ENCODE assay signal across 16 cellular contexts in genomic region chr6:167093406-167093921, GRCh38. TPM values are rescaled to one million over a fixed set of nuclear protein-coding genes. Genes with fewer than 3 reads are reported as not detected.
DNase-seq lines count a peak whose midpoint lies in the region; ATAC-seq and TF ChIP-seq lines count a peak whose summit lies in the region.
"Had no signal": no experiment of that assay in that cellular context is flagged by ENCODE, and none has a peak within 500 bp of the region (broad histone marks: within the 10 kb centered on the region; RNA-seq: fewer than 3 reads in every experiment).

No MANE protein-coding gene starts in this region.

- peak overlapping the region; percentile 22 for H3K27ac ChIP-seq in colonic mucosa
- H3K27ac ChIP-seq in skin epidermis, result peak overlapping the region in 18 of 21 experiments; percentile 2 to 86 (median 54)
- no peak overlapping the region for H3K27ac ChIP-seq in WERI-Rb-1
- H3K27ac ChIP-seq: 22Rv1, gastrocnemius medialis had no signal

- no peak overlapping the region for H3K4me3 ChIP-seq in colonic mucosa
- H3K4me3 ChIP-seq in skin epidermis, result peak overlapping the region in 2 of 7 experiments; percentile 0 to 7
- no peak overlapping the region for H3K4me3 ChIP-seq in foreskin fibroblast (ENCODE audit: low read depth in 1 of 2, low read length in 2 of 2)
- no peak overlapping the region for H3K4me3 ChIP-seq in WERI-Rb-1 (ENCODE audit: low read depth, low read length)

- peak overlapping the region in 1 of 2 donors; percentile 50 for H3K9ac ChIP-seq in colonic mucosa (ENCODE audit: low read depth in 2 of 2, low read length in 2 of 2)

- H3K36me3 Mint-ChIP-seq in T-helper 1 cell treated with Interleukin-12 subunit alpha and Interleukin-12 subunit beta and Interleukin-4 antibody, amounts not matched to agents 30 μg/mL and 1 μg/mL, for 36 hours (ENCODE audit: low read depth), result no peaks in the 10 kb centered on the region

- intact Hi-C loops in colonic mucosa (cut with DNase I), result no loop called here

- no peak overlapping the region for H3K4me3 Mint-ChIP-seq in T-helper 1 cell treated with Interleukin-12 subunit alpha and Interleukin-12 subunit beta and Interleukin-4 antibody, amounts not matched to agents 30 μg/mL and 1 μg/mL, for 36 hours

- ATAC-seq in HG03439 (IDR thresholded peaks at IDR 0.05; ENCODE audit: unreplicated experiment), result peak; percentile 23
- ATAC-seq: Right ventricle myocardium inferior had no signal

- peaks cover 4% of the 10 kb centered on the region for H3K27me3 Mint-ChIP-seq in T-helper 1 cell treated with Interleukin-12 subunit alpha and Interleukin-12 subunit beta and Interleukin-4 antibody, amounts not matched to agents 30 μg/mL and 1 μg/mL, for 36 hours (ENCODE audit: low read depth)

- H3K27ac Mint-ChIP-seq in T-helper 1 cell treated with Interleukin-12 subunit alpha and Interleukin-12 subunit beta and Interleukin-4 antibody, amounts not matched to agents 30 μg/mL and 1 μg/mL, for 36 hours, result peak overlapping the region; percentile 52

- H3K9me3 ChIP-seq in colonic mucosa (no peaks in the 10 kb centered on the region), WERI-Rb-1 (ENCODE audit: severe bottlenecking) (no peaks in the 10 kb centered on the region)
- H3K9me3 ChIP-seq: gastrocnemius medialis had no signal

- TF ChIP-seq CTCF in colonic mucosa (IDR thresholded peaks at IDR 0.05), result no peak
- TF ChIP-seq CTCF in foreskin fibroblast (IDR thresholded peaks at IDR 0.05; ENCODE audit: low read depth, low read length), result no peak
- TF ChIP-seq CTCF in WERI-Rb-1 (IDR thresholded peaks at IDR 0.05; ENCODE audit: low read depth, low read length), result no peak

- H3K36me3 ChIP-seq in colonic mucosa, result no peaks in the 10 kb centered on the region
- no peaks in the 10 kb centered on the region for H3K36me3 ChIP-seq in WERI-Rb-1
- H3K36me3 ChIP-seq: gastrocnemius medialis had no signal

- no peak for DNase-seq in T-helper 1 cell
- no peak for DNase-seq in colonic mucosa
- no peak for DNase-seq in foreskin fibroblast
- no peak for DNase-seq in anterior cingulate cortex (lab: John Stamatoyannopoulos, UW)
- DNase-seq in WERI-Rb-1, result no peak
- DNase-seq: DMS 273 treated with DMSO at 0.1 percent for 48 hours, gastrocnemius medialis, NCI-H1105 treated with DMSO at 0.1 percent for 48 hours, NCI-H510A had no signal

- H3K27me3 ChIP-seq in colonic mucosa, result no peaks in the 10 kb centered on the region
- no peaks in the 10 kb centered on the region for H3K27me3 ChIP-seq in WERI-Rb-1 (ENCODE audit: insufficient read depth, low read depth, severe bottlenecking)
- H3K27me3 ChIP-seq: gastrocnemius medialis had no signal

- peaks cover 31% of the 10 kb centered on the region for H3K4me1 Mint-ChIP-seq in T-helper 1 cell treated with Interleukin-12 subunit alpha and Interleukin-12 subunit beta and Interleukin-4 antibody, amounts not matched to agents 30 μg/mL and 1 μg/mL, for 36 hours (ENCODE audit: low read depth)

- no peaks in the 10 kb centered on the region for H3K4me1 ChIP-seq in colonic mucosa
- H3K4me1 ChIP-seq: gastrocnemius medialis had no signal

- H3K9me3 Mint-ChIP-seq in T-helper 1 cell treated with Interleukin-12 subunit alpha and Interleukin-12 subunit beta and Interleukin-4 antibody, amounts not matched to agents 30 μg/mL and 1 μg/mL, for 36 hours, result no peaks in the 10 kb centered on the region

RNA-seq across cellular contexts. Expression of gene CCR6, which starts 29.4 kb away (rescaled TPM):
- under 1 TPM; 0.49 to 0.53 TPM for total RNA-seq in colonic mucosa
- total RNA-seq: gastrocnemius medialis, pulmonary artery endothelial cell, Right ventricle myocardium inferior, temporal lobe had no signal
